In genomic region chr3:189981668-189982067, GRCh38 we compare ENCODE assay signal across 10 cellular contexts.
DNase-seq lines count a peak whose midpoint lies in the region; ATAC-seq, FAIRE-seq and TF ChIP-seq lines count a peak whose summit lies in the region.
"Had no signal": no experiment of that assay in that cellular context is flagged by ENCODE, and none has a peak within 500 bp of the region (broad histone marks: within the 10 kb centered on the region; RNA-seq: fewer than 3 reads in every experiment).

No MANE protein-coding gene starts in this region.

- CTCF ChIA-PET in MCF 10A (lab: Yijun Ruan, JAX), result interaction anchor here (1.0 to 2.1 kb wide), 5 partner anchors 11 to 402 kb away, joined by 3 to 8 read pairs (median 5); no protein-coding TSS in a partner anchor

- TF ChIP-seq POLR2A in breast epithelium (IDR thresholded peaks at IDR 0.05), result no peak
- TF ChIP-seq POLR2A in uterus (IDR thresholded peaks at IDR 0.05), result no peak

- H3K4me3 ChIP-seq in breast epithelium (no peak overlapping the region), bronchial epithelial cell (ENCODE audit: low read depth, low read length) (no peak overlapping the region), lower lobe of right lung (no peak overlapping the region), uterus (no peak overlapping the region)

- TF ChIP-seq CTCF in MCF 10A (IDR thresholded peaks at IDR 0.05; ENCODE audit: unreplicated experiment) (no peak), breast epithelium (IDR thresholded peaks at IDR 0.05) (no peak), bronchial epithelial cell (IDR thresholded peaks at IDR 0.05; ENCODE audit: insufficient read depth, low read length, severe bottlenecking) (no peak), lower lobe of right lung (IDR thresholded peaks at IDR 0.05) (no peak), uterus (IDR thresholded peaks at IDR 0.05) (no peak)

- peaks cover 13% of the 10 kb centered on the region for H3K36me3 Mint-ChIP-seq in MCF 10A (ENCODE audit: insufficient read depth, unreplicated experiment)

- H3K9me3 ChIP-seq in breast epithelium, result no peaks in the 10 kb centered on the region
- no peaks in the 10 kb centered on the region for H3K9me3 ChIP-seq in lower lobe of right lung
- no peaks in the 10 kb centered on the region for H3K9me3 ChIP-seq in uterus

- ATAC-seq in lower lobe of right lung (peak; percentile 49 to 58), GM21423 (IDR thresholded peaks at IDR 0.05; ENCODE audit: unreplicated experiment) (no peak), GM19035 (IDR thresholded peaks at IDR 0.05; ENCODE audit: unreplicated experiment) (no peak)

- no peak overlapping the region for H3K4me3 Mint-ChIP-seq in MCF 10A (ENCODE audit: unreplicated experiment)

- FAIRE-seq in bronchial epithelial cell (lab: Jason Lieb, UNC), result no peak

- H3K27ac Mint-ChIP-seq in MCF 10A (ENCODE audit: low read depth, unreplicated experiment), result peak overlapping the region; percentile 16

- no peaks in the 10 kb centered on the region for H3K27me3 Mint-ChIP-seq in MCF 10A (ENCODE audit: insufficient read depth, unreplicated experiment)

- H3K4me1 ChIP-seq in breast epithelium, result peaks cover 9 to 14% of the 10 kb centered on the region in 2 donors
- H3K4me1 ChIP-seq in lower lobe of right lung, result no peaks in the 10 kb centered on the region
- no peaks in the 10 kb centered on the region for H3K4me1 ChIP-seq in uterus

- H3K36me3 ChIP-seq in breast epithelium (no peaks in the 10 kb centered on the region), bronchial epithelial cell (ENCODE audit: control insufficient read depth, insufficient read depth, low read length) (no peaks in the 10 kb centered on the region), lower lobe of right lung (no peaks in the 10 kb centered on the region), uterus (no peaks in the 10 kb centered on the region)

- H3K9me3 Mint-ChIP-seq in MCF 10A (ENCODE audit: unreplicated experiment), result no peaks in the 10 kb centered on the region

- H3K4me1 Mint-ChIP-seq in MCF 10A (ENCODE audit: insufficient read depth, unreplicated experiment), result peaks cover 14% of the 10 kb centered on the region

- POLR2A ChIA-PET in MCF 10A (lab: Yijun Ruan, JAX), result interaction anchor here (0.6 to 1.5 kb wide), 5 partner anchors 9 to 139 kb away, joined by 3 to 6 read pairs (median 4); partner anchors contain the start of gene P3H2

- BruUV-seq in MCF 10A (replicated peaks; lab: Mats Ljungman, UMichigan), result no TSS peak

- H3K27me3 ChIP-seq in breast epithelium, result no peaks in the 10 kb centered on the region
- H3K27me3 ChIP-seq in bronchial epithelial cell (ENCODE audit: control insufficient read depth, insufficient read depth, low read length), result no peaks in the 10 kb centered on the region
- H3K27me3 ChIP-seq in lower lobe of right lung (ENCODE audit: low read depth), result no peaks in the 10 kb centered on the region
- no peaks in the 10 kb centered on the region for H3K27me3 ChIP-seq in uterus

- DNase-seq in MCF 10A (ENCODE audit: unreplicated experiment) (peak; percentile 88), breast epithelium (ENCODE audit: low spot score in 2 of 2) (no peak), bronchial epithelial cell (ENCODE audit: low read depth) (peak; percentile 59), lower lobe of right lung (no peak), uterus (peak in 1 of 2 donors; percentile 17), posterior cingulate gyrus (no peak)
- DNase-seq: activated effector memory CD4-positive, alpha-beta T cell treated with Interleukin-2 at 50 U/mL for 16 hours had no signal

- intact Hi-C loops in MCF 10A (cut with micrococcal nuclease), result no loop called here
- intact Hi-C loops in breast epithelium (cut with DNase I; ENCODE audit: low total_unique reads), result no loop called here
- intact Hi-C loops in lower lobe of right lung (cut with DNase I), result no loop called here
- intact Hi-C loops in uterus (cut with DNase I; ENCODE audit: low total_unique reads), result no loop called here
- intact Hi-C loops in posterior cingulate gyrus (cut with DNase I), result no loop called here

- H3K27ac ChIP-seq in breast epithelium, result peak overlapping the region in 1 of 2 donors; percentile 33
- H3K27ac ChIP-seq in lower lobe of right lung, result no peak overlapping the region
- H3K27ac ChIP-seq in uterus, result peak overlapping the region; percentile 25 to 59
- H3K27ac ChIP-seq: 22Rv1 had no signal

Comparison
In these comparisons a context has a peak if more than half of its experiments do, and no peak if none do; other contexts are left out.
1. DNase-seq: peak in MCF 10A (single experiment) and bronchial epithelial cell (single experiment); none in breast epithelium (0 of 2), lower lobe of right lung (single experiment) and posterior cingulate gyrus (0 of 10).
2. ATAC-seq: peak in lower lobe of right lung (2 of 2); none in GM21423 (single experiment) and GM19035 (single experiment).